1 cellular context compared by ENCODE assay signal in the genomic region with DNA sequence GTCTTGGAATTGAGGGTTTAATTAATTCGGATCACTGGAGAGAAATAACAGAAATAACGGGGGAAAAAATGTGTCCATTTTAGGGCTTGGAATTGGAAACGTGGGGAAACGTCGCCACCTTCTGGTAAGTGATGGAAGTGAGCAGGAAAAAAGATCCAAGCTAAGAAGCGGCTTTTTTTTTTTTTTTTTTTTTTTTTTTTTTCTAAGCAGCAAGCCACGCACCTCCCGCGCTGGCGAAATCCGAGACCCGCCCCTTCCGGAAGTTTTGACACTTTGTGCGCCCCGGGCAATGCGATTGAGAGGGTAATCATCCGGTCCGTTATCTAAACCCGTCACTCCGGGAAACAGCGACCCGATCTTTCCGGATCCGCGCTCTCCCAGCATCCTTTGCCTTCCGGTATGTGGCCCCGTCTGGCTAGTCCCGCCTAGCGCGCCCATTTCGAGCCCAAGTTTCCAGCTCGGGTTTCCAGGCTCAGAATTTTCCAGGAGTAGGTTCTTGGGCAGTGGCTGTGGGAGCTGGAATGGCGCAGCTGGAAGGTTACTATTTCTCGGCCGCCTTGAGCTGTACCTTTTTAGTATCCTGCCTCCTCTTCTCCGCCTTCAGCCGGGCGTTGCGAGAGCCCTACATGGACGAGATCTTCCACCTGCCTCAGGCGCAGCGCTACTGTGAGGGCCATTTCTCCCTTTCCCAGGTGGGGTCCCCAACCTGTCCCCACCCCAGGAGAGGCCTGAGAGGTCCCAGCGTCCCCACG.
TF ChIP-seq lines count a peak whose summit lies in the region.

A gene with protein sequence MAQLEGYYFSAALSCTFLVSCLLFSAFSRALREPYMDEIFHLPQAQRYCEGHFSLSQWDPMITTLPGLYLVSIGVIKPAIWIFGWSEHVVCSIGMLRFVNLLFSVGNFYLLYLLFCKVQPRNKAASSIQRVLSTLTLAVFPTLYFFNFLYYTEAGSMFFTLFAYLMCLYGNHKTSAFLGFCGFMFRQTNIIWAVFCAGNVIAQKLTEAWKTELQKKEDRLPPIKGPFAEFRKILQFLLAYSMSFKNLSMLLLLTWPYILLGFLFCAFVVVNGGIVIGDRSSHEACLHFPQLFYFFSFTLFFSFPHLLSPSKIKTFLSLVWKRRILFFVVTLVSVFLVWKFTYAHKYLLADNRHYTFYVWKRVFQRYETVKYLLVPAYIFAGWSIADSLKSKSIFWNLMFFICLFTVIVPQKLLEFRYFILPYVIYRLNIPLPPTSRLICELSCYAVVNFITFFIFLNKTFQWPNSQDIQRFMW (plus strand): TSS at position 418 of the 752 bp plus-strand sequence. CDS start 104 bp downstream, at position 522.

TF ChIP-seq in GM12878, 131 proteins besides CTCF, POLR2A, EP300 and RAD21 (continued from another document and continues in another):
- TF ChIP-seq, protein P1, sequence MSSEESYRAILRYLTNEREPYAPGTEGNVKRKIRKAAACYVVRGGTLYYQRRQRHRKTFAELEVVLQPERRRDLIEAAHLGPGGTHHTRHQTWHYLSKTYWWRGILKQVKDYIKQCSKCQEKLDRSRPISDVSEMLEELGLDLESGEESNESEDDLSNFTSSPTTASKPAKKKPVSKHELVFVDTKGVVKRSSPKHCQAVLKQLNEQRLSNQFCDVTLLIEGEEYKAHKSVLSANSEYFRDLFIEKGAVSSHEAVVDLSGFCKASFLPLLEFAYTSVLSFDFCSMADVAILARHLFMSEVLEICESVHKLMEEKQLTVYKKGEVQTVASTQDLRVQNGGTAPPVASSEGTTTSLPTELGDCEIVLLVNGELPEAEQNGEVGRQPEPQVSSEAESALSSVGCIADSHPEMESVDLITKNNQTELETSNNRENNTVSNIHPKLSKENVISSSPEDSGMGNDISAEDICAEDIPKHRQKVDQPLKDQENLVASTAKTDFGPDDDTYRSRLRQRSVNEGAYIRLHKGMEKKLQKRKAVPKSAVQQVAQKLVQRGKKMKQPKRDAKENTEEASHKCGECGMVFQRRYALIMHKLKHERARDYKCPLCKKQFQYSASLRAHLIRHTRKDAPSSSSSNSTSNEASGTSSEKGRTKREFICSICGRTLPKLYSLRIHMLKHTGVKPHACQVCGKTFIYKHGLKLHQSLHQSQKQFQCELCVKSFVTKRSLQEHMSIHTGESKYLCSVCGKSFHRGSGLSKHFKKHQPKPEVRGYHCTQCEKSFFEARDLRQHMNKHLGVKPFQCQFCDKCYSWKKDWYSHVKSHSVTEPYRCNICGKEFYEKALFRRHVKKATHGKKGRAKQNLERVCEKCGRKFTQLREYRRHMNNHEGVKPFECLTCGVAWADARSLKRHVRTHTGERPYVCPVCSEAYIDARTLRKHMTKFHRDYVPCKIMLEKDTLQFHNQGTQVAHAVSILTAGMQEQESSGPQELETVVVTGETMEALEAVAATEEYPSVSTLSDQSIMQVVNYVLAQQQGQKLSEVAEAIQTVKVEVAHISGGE (CRISPR knock-in tag; IDR thresholded peaks at IDR 0.05), result peak; percentile 85
- peak; percentile 82 for TF ChIP-seq SP1 (IDR thresholded peaks at IDR 0.05; ENCODE audit: low read depth, low read length)
- peak; percentile 6; the same call in 1 of the 2 replicates for TF ChIP-seq IRF4 (IDR thresholded peaks at IDR 0.05; ENCODE audit: low read depth, low read length)
- TF ChIP-seq ASH2L (IDR thresholded peaks at IDR 0.05; ENCODE audit: borderline replicate concordance, low read depth), result no peak
- peak; percentile 72 for TF ChIP-seq SIX5 (IDR thresholded peaks at IDR 0.05; ENCODE audit: low read depth, low read length, severe bottlenecking)
- TF ChIP-seq, protein P2, sequence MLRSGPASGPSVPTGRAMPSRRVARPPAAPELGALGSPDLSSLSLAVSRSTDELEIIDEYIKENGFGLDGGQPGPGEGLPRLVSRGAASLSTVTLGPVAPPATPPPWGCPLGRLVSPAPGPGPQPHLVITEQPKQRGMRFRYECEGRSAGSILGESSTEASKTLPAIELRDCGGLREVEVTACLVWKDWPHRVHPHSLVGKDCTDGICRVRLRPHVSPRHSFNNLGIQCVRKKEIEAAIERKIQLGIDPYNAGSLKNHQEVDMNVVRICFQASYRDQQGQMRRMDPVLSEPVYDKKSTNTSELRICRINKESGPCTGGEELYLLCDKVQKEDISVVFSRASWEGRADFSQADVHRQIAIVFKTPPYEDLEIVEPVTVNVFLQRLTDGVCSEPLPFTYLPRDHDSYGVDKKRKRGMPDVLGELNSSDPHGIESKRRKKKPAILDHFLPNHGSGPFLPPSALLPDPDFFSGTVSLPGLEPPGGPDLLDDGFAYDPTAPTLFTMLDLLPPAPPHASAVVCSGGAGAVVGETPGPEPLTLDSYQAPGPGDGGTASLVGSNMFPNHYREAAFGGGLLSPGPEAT (IDR thresholded peaks at IDR 0.05; ENCODE audit: low read depth), result peak; percentile 55; the same call in 1 of the 2 replicates
- TF ChIP-seq CBX5 (IDR thresholded peaks at IDR 0.05; ENCODE audit: low read depth), result peak; percentile 87; the same call in 1 of the 2 replicates
- TF ChIP-seq IRF3 (IDR thresholded peaks at IDR 0.05), result no peak
- TF ChIP-seq SREBF2 (IDR thresholded peaks at IDR 0.05; ENCODE audit: low read length), result no peak
- peak; percentile 78 for TF ChIP-seq PML (IDR thresholded peaks at IDR 0.05; ENCODE audit: low read length)
- TF ChIP-seq SMAD5 (IDR thresholded peaks at IDR 0.05; ENCODE audit: low read depth), result 0 out of 2 replicates have a peak, but pooled peaks have one; percentile 26
- peak; percentile 75; the same call in 1 of the 2 replicates for TF ChIP-seq TAF1 (IDR thresholded peaks at IDR 0.05; ENCODE audit: borderline replicate concordance, low read depth, low read length)
- TF ChIP-seq, protein P3, sequence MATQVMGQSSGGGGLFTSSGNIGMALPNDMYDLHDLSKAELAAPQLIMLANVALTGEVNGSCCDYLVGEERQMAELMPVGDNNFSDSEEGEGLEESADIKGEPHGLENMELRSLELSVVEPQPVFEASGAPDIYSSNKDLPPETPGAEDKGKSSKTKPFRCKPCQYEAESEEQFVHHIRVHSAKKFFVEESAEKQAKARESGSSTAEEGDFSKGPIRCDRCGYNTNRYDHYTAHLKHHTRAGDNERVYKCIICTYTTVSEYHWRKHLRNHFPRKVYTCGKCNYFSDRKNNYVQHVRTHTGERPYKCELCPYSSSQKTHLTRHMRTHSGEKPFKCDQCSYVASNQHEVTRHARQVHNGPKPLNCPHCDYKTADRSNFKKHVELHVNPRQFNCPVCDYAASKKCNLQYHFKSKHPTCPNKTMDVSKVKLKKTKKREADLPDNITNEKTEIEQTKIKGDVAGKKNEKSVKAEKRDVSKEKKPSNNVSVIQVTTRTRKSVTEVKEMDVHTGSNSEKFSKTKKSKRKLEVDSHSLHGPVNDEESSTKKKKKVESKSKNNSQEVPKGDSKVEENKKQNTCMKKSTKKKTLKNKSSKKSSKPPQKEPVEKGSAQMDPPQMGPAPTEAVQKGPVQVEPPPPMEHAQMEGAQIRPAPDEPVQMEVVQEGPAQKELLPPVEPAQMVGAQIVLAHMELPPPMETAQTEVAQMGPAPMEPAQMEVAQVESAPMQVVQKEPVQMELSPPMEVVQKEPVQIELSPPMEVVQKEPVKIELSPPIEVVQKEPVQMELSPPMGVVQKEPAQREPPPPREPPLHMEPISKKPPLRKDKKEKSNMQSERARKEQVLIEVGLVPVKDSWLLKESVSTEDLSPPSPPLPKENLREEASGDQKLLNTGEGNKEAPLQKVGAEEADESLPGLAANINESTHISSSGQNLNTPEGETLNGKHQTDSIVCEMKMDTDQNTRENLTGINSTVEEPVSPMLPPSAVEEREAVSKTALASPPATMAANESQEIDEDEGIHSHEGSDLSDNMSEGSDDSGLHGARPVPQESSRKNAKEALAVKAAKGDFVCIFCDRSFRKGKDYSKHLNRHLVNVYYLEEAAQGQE (IDR thresholded peaks at IDR 0.05; ENCODE audit: low read depth, low read length), result no peak
- peak; percentile 58; the same call in 1 of the 2 replicates for TF ChIP-seq CHD2 (IDR thresholded peaks at IDR 0.05; ENCODE audit: borderline replicate concordance, low read depth, low read length)
- no peak for TF ChIP-seq SUPT20H (IDR thresholded peaks at IDR 0.05; ENCODE audit: borderline replicate concordance, control insufficient read depth, low read depth, low read length)
- 0 out of 4 replicates have a peak, but pooled peaks of 1 of the 2 experiments have one; percentile 76 for TF ChIP-seq SRF (IDR thresholded peaks at IDR 0.05; ENCODE audit: low read depth in 2 of 2, low read length in 2 of 2)
- TF ChIP-seq, protein P4, sequence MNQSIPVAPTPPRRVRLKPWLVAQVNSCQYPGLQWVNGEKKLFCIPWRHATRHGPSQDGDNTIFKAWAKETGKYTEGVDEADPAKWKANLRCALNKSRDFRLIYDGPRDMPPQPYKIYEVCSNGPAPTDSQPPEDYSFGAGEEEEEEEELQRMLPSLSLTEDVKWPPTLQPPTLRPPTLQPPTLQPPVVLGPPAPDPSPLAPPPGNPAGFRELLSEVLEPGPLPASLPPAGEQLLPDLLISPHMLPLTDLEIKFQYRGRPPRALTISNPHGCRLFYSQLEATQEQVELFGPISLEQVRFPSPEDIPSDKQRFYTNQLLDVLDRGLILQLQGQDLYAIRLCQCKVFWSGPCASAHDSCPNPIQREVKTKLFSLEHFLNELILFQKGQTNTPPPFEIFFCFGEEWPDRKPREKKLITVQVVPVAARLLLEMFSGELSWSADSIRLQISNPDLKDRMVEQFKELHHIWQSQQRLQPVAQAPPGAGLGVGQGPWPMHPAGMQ (IDR thresholded peaks at IDR 0.05; ENCODE audit: borderline replicate concordance), result no peak
- 0 out of 2 replicates have a peak, but pooled peaks have one; percentile 19 for TF ChIP-seq JUND (IDR thresholded peaks at IDR 0.05; ENCODE audit: low read depth, low read length)
- no peak for TF ChIP-seq LARP7 (IDR thresholded peaks at IDR 0.05)
- TF ChIP-seq RCOR1 (conservative IDR thresholded peaks at IDR 0.05; ENCODE audit: low read depth, low read length), result 0 out of 2 replicates have a peak, but pooled peaks have one; percentile 58
- TF ChIP-seq HSF1 (IDR thresholded peaks at IDR 0.05; ENCODE audit: low read depth, low read length), result peak; percentile 66; the same call in 1 of the 2 replicates
- TF ChIP-seq BCL3 (IDR thresholded peaks at IDR 0.05; ENCODE audit: borderline replicate concordance, insufficient read depth, low read depth, low read length, poor library complexity, severe bottlenecking), result no peak
- TF ChIP-seq RFX5 (IDR thresholded peaks at IDR 0.05; ENCODE audit: low read depth, low read length), result peak; percentile 48; the same call in 1 of the 2 replicates
- TF ChIP-seq, protein P5, sequence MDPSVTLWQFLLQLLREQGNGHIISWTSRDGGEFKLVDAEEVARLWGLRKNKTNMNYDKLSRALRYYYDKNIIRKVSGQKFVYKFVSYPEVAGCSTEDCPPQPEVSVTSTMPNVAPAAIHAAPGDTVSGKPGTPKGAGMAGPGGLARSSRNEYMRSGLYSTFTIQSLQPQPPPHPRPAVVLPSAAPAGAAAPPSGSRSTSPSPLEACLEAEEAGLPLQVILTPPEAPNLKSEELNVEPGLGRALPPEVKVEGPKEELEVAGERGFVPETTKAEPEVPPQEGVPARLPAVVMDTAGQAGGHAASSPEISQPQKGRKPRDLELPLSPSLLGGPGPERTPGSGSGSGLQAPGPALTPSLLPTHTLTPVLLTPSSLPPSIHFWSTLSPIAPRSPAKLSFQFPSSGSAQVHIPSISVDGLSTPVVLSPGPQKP (IDR thresholded peaks at IDR 0.05; ENCODE audit: low read depth, low read length), result peak; percentile 76
- 0 out of 2 replicates have a peak, but pooled peaks have one; percentile 39 for TF ChIP-seq STAT3 (IDR thresholded peaks at IDR 0.05; ENCODE audit: low read depth, low read length)
- no peak for TF ChIP-seq ATF3 (IDR thresholded peaks at IDR 0.05; ENCODE audit: borderline replicate concordance, extremely low read depth, low read depth, low read length)
- peak; percentile 86 for TF ChIP-seq HCFC1 (IDR thresholded peaks at IDR 0.05; ENCODE audit: low read length)
- peak; percentile 49 for TF ChIP-seq SMC3 (IDR thresholded peaks at IDR 0.05; ENCODE audit: borderline replicate concordance, low read length)
- no peak for TF ChIP-seq SPI1 (IDR thresholded peaks at IDR 0.05; ENCODE audit: borderline replicate concordance, insufficient read depth, low read depth, low read length)
- no peak for TF ChIP-seq TARDBP (IDR thresholded peaks at IDR 0.05; ENCODE audit: borderline replicate concordance)
- TF ChIP-seq, protein P6, sequence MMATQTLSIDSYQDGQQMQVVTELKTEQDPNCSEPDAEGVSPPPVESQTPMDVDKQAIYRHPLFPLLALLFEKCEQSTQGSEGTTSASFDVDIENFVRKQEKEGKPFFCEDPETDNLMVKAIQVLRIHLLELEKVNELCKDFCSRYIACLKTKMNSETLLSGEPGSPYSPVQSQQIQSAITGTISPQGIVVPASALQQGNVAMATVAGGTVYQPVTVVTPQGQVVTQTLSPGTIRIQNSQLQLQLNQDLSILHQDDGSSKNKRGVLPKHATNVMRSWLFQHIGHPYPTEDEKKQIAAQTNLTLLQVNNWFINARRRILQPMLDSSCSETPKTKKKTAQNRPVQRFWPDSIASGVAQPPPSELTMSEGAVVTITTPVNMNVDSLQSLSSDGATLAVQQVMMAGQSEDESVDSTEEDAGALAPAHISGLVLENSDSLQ (IDR thresholded peaks at IDR 0.05), result no peak
